ENCODE assay signal across 26 cellular contexts in genomic region chr7:37657798-37658197, GRCh38. TPM values are rescaled to one million over a fixed set of nuclear protein-coding genes. Genes with fewer than 3 reads are reported as not detected.
"Had no signal": no experiment of that assay in that cellular context is flagged by ENCODE, and none has a peak within 500 bp of the region (broad histone marks: within the 10 kb centered on the region; RNA-seq: fewer than 3 reads in every experiment).

No MANE protein-coding gene starts in this region.

- H3K9me3 Mint-ChIP-seq: activated naive CD4-positive, alpha-beta T cell treated with anti-CD3 and anti-CD28 coated beads for 36 hours; activated naive CD8-positive, alpha-beta T cell treated with anti-CD3 and anti-CD28 coated beads, Interleukin-2, amount 10 ng/mL, durations not matched to agents 7 days and 5 days; activated T-cell treated with anti-CD3 and anti-CD28 coated beads, Interleukin-2, amount 50 U/mL, for 4 hours; stimulated activated naive CD8-positive, alpha-beta T cell treated with anti-CD3 and anti-CD28 coated beads, Interleukin-15, Interleukin-2, amounts not matched to agents 100 ng/mL and 50 ng/mL, for 24 hours had no signal

- H3K4me1 Mint-ChIP-seq: neural progenitor cell had no signal

- H3K36me3 Mint-ChIP-seq: activated naive CD8-positive, alpha-beta T cell treated with anti-CD3 and anti-CD28 coated beads, Interleukin-2, amount 10 ng/mL, durations not matched to agents 7 days and 5 days; neural progenitor cell had no signal

- H3K27me3 Mint-ChIP-seq: activated naive CD8-positive, alpha-beta T cell treated with anti-CD3 and anti-CD28 coated beads, Interleukin-2, amount 10 ng/mL, durations not matched to agents 7 days and 5 days had no signal

- H3K27ac Mint-ChIP-seq: activated naive CD4-positive, alpha-beta T cell treated with anti-CD3 and anti-CD28 coated beads for 36 hours; activated naive CD8-positive, alpha-beta T cell treated with anti-CD3 and anti-CD28 coated beads, Interleukin-2, amount 10 ng/mL, durations not matched to agents 7 days and 5 days; neural progenitor cell; stimulated activated naive CD8-positive, alpha-beta T cell treated with anti-CD3 and anti-CD28 coated beads, Interleukin-15, Interleukin-2, amounts not matched to agents 100 ng/mL and 50 ng/mL, for 24 hours had no signal

- ATAC-seq: activated T-cell treated with anti-CD3 and anti-CD28 coated beads, Interleukin-2, amount 50 U/mL, for 4 hours; heart right ventricle; left colon; mucosa of descending colon; sciatic nerve had no signal

- DNase-seq: activated CD4-positive, alpha-beta T cell treated with anti-CD3 and anti-CD28 coated beads for 4 hours; activated CD4-positive, alpha-beta T cell treated with anti-CD3 and anti-CD28 coated beads, Interleukin-2, amount 50 U/mL, for 48 hours; activated CD4-positive, CD25-positive, alpha-beta regulatory T cell; activated CD8-positive, alpha-beta memory T cell treated with anti-CD3 and anti-CD28 coated beads, Interleukin-2, amount 50 U/mL, for 48 hours; activated naive CD4-positive, alpha-beta T cell treated with anti-CD3 and anti-CD28 coated beads for 36 hours; activated naive CD8-positive, alpha-beta T cell treated with anti-CD3 and anti-CD28 coated beads, Interleukin-2, amount 10 ng/mL, durations not matched to agents 7 days and 5 days; activated T-cell treated with anti-CD3 and anti-CD28 coated beads, Interleukin-2, amount 50 U/mL, for 4 hours; amniotic stem cell; cerebellar nuclear complex; foreskin fibroblast; heart right ventricle; left colon; mesenchymal stem cell; mucosa of descending colon; posterior cingulate gyrus; stimulated activated CD4-positive, alpha-beta T cell treated with anti-CD3 and anti-CD28 coated beads, Interleukin-15, amount 100 ng/mL, for 24 hours; substantia nigra; thyroid gland; upper lobe of right lung had no signal

- H3K4me3 Mint-ChIP-seq: activated naive CD4-positive, alpha-beta T cell treated with anti-CD3 and anti-CD28 coated beads for 36 hours; activated naive CD8-positive, alpha-beta T cell treated with anti-CD3 and anti-CD28 coated beads, Interleukin-2, amount 10 ng/mL, durations not matched to agents 7 days and 5 days; activated T-cell treated with anti-CD3 and anti-CD28 coated beads, Interleukin-2, amount 50 U/mL, for 4 hours; neural progenitor cell; stimulated activated naive CD8-positive, alpha-beta T cell treated with anti-CD3 and anti-CD28 coated beads, Interleukin-15, Interleukin-2, amounts not matched to agents 100 ng/mL and 50 ng/mL, for 24 hours had no signal

RNA-seq across cellular contexts. Expression of gene GPR141, which starts 25.8 kb away (rescaled TPM):
- total RNA-seq: activated CD8-positive, alpha-beta memory T cell treated with anti-CD3 and anti-CD28 coated beads for 36 hours; activated naive CD4-positive, alpha-beta T cell treated with anti-CD3 and anti-CD28 coated beads for 36 hours; activated naive CD8-positive, alpha-beta T cell treated with anti-CD3 and anti-CD28 coated beads, Interleukin-2, amount 10 ng/mL, durations not matched to agents 7 days and 5 days; epithelial cell of proximal tubule; fibroblast of lung; T-helper 2 cell treated with Interferon-gamma antibody and Interleukin-4, amounts not matched to agents 100 ng/mL and 5 ng/mL, for 36 hours had no signal
